Comparison of ENCODE assay signal across 11 cellular contexts in the genomic region with DNA sequence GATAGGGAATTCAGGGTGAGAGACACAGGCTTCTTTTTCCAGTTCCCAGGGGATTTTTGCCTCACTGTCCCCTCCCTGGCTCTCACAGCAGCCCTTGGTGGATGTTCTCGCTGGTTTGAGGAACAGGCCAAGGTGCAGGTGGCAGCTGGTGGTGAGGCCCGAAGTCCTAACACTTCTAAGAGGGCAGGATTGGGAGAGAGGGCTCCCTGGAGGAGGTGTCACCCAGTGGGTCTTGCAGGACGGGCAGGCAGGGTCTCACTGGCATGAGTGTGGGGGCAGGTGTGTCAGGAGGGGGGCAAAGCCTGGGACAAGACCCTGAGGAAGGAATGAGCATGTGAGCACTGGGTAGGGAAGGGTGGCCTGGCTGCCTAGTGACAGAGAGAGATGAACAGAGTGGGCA. TPM values are rescaled to one million over a fixed set of nuclear protein-coding genes. Genes with fewer than 3 reads are reported as not detected.
DNase-seq lines count a peak whose midpoint lies in the region; ATAC-seq, FAIRE-seq and TF ChIP-seq lines count a peak whose summit lies in the region.
"Had no signal": no experiment of that assay in that cellular context is flagged by ENCODE, and none has a peak within 500 bp of the region (broad histone marks: within the 10 kb centered on the region; RNA-seq: fewer than 3 reads in every experiment).

No MANE protein-coding gene starts in this region.

- no peak overlapping the region for H4K91ac ChIP-seq in neuronal stem cell (ENCODE audit: low read depth, low read length, poor library complexity)

- DNase-seq in CD4-positive, alpha-beta T cell, result no peak
- DNase-seq in GM12891 (ENCODE audit: insufficient read length, low spot score) (no peak), neuronal stem cell (ENCODE audit: low spot score) (no peak), HCEC 1CT (no peak), NCI-H1436 treated with DMSO at 0.1 percent for 48 hours (lab: John Stamatoyannopoulos, UW) (no peak), GM10248 (ENCODE audit: extremely low spot score) (no peak)
- DNase-seq in activated naive CD8-positive, alpha-beta T cell treated with anti-CD3 and anti-CD28 coated beads for 36 hours, result no peak
- DNase-seq: activated naive CD4-positive, alpha-beta T cell treated with Interleukin-2 at 50 U/mL for 16 hours; left colon; NCI-H226 had no signal

- H3K27ac ChIP-seq in CD4-positive, alpha-beta T cell (ENCODE audit: low read depth, low read length), result peak overlapping the region; percentile 14
- no peak overlapping the region for H3K27ac ChIP-seq in neuronal stem cell (replicated peaks; ENCODE audit: low read length)

- CTCF ChIA-PET in CD4-positive, alpha-beta T cell (lab: Charles Lee), result interaction anchor here (2.5 kb wide), 1 partner anchor 13 kb away, joined by 17 read pairs; no protein-coding TSS in a partner anchor
- CTCF ChIA-PET in GM10248 (lab: Yijun Ruan, JAX), result interaction anchor here (0.9 to 1.6 kb wide), 6 partner anchors 8 to 66 kb away, joined by 3 to 4 read pairs (median 4); no protein-coding TSS in a partner anchor

- H2BK120ac ChIP-seq in neuronal stem cell (ENCODE audit: low read depth, low read length), result no peak overlapping the region

- H3K9me3 ChIP-seq in CD4-positive, alpha-beta T cell (ENCODE audit: control insufficient read depth, low read length), result no peaks in the 10 kb centered on the region
- H3K9me3 ChIP-seq in neuronal stem cell (replicated peaks in 1 of 2; ENCODE audit: control insufficient read depth in 2 of 2, insufficient read depth in 1 of 2, low read depth in 1 of 2, low read length in 2 of 2), result no peaks in the 10 kb centered on the region

- H3K9me3 Mint-ChIP-seq in CD4-positive, alpha-beta T cell, result no peaks in the 10 kb centered on the region
- no peaks in the 10 kb centered on the region for H3K9me3 Mint-ChIP-seq in activated naive CD8-positive, alpha-beta T cell treated with anti-CD3 and anti-CD28 coated beads for 36 hours

- H3K4me3 Mint-ChIP-seq in CD4-positive, alpha-beta T cell, result no peak overlapping the region
- no peak overlapping the region for H3K4me3 Mint-ChIP-seq in activated naive CD8-positive, alpha-beta T cell treated with anti-CD3 and anti-CD28 coated beads for 36 hours

- H3K36me3 ChIP-seq in neuronal stem cell (replicated peaks in 1 of 2; ENCODE audit: control insufficient read depth in 2 of 2, insufficient read depth in 2 of 2, low read length in 2 of 2), result no peaks in the 10 kb centered on the region

- peak overlapping the region; percentile 46 for H3K18ac ChIP-seq in neuronal stem cell (ENCODE audit: low read length)

- peak; percentile 50 for FAIRE-seq in GM12891 (lab: Jason Lieb, UNC)

- H3K79me1 ChIP-seq in neuronal stem cell (ENCODE audit: low read depth, low read length), result peaks cover 5% of the 10 kb centered on the region

- no peak overlapping the region for H3K4ac ChIP-seq in neuronal stem cell (ENCODE audit: low read length)

- ATAC-seq in CD4-positive, alpha-beta T cell (ENCODE audit: poor library complexity), result no peak
- no peak for ATAC-seq in esophagus mucosa
- ATAC-seq: left colon had no signal

- H3K27me3 Mint-ChIP-seq in CD4-positive, alpha-beta T cell, result no peaks in the 10 kb centered on the region
- H3K27me3 Mint-ChIP-seq in activated naive CD8-positive, alpha-beta T cell treated with anti-CD3 and anti-CD28 coated beads for 36 hours, result no peaks in the 10 kb centered on the region

- no peak for TF ChIP-seq CTCF in CD4-positive, alpha-beta T cell (IDR thresholded peaks at IDR 0.05)
- TF ChIP-seq CTCF in GM10248 (IDR thresholded peaks at IDR 0.05; ENCODE audit: control extremely low read depth, extremely low read depth, low read depth, missing control alignments), result no peak

- POLR2A ChIA-PET in CD4-positive, alpha-beta T cell (lab: Charles Lee), result interaction anchor here (0.8 to 2.6 kb wide), 2 partner anchors 9 to 19 kb away, joined by 3 to 13 read pairs; partner anchors contain the start of gene ADORA2A
- POLR2A ChIA-PET in GM10248 (lab: Yijun Ruan, JAX), result no interaction called here

- WGBS in neuronal stem cell (ENCODE audit: extremely low coverage in 2 of 2, insufficient read length in 2 of 2, insufficient replicate concordance in 1 of 2), 2 donors, result no CpG with 5 or more reads among the region's 3 CpGs

- no peak for TF ChIP-seq POLR2A in GM12891 (IDR thresholded peaks at IDR 0.05; ENCODE audit: low read depth, low read length)

- peaks cover 64% of the 10 kb centered on the region for H3K36me3 Mint-ChIP-seq in CD4-positive, alpha-beta T cell (ENCODE audit: low read depth)
- H3K36me3 Mint-ChIP-seq in activated naive CD8-positive, alpha-beta T cell treated with anti-CD3 and anti-CD28 coated beads for 36 hours, result peaks cover 60% of the 10 kb centered on the region

- H3K4me1 Mint-ChIP-seq in CD4-positive, alpha-beta T cell (ENCODE audit: low read depth), result peaks cover 84% of the 10 kb centered on the region
- H3K4me1 Mint-ChIP-seq in activated naive CD8-positive, alpha-beta T cell treated with anti-CD3 and anti-CD28 coated beads for 36 hours, result peaks cover 90% of the 10 kb centered on the region

- H4K8ac ChIP-seq in neuronal stem cell (ENCODE audit: low read depth, low read length), result no peak overlapping the region

- peak overlapping the region; percentile 92 for H3K27ac Mint-ChIP-seq in CD4-positive, alpha-beta T cell
- peak overlapping the region; percentile 99 for H3K27ac Mint-ChIP-seq in activated naive CD8-positive, alpha-beta T cell treated with anti-CD3 and anti-CD28 coated beads for 36 hours

- no peak overlapping the region for H3K23ac ChIP-seq in neuronal stem cell (ENCODE audit: low read depth, low read length, poor library complexity)

- H3K9ac ChIP-seq in neuronal stem cell (ENCODE audit: low read depth, low read length, poor library complexity), result peak overlapping the region; percentile 6

- H2BK12ac ChIP-seq in neuronal stem cell (ENCODE audit: low read length), result no peak overlapping the region

- no peak overlapping the region for H3K4me2 ChIP-seq in neuronal stem cell (ENCODE audit: insufficient read depth, low read length, poor library complexity, severe bottlenecking)

- H2BK15ac ChIP-seq in neuronal stem cell (ENCODE audit: low read length), result no peak overlapping the region

- H3K27me3 ChIP-seq in CD4-positive, alpha-beta T cell (ENCODE audit: control insufficient read depth, insufficient read depth, low read length), result no peaks in the 10 kb centered on the region
- no peaks in the 10 kb centered on the region for H3K27me3 ChIP-seq in neuronal stem cell (ENCODE audit: control insufficient read depth in 3 of 3, insufficient read depth in 3 of 3, low read depth in 1 of 3, low read length in 3 of 3)

- no peak overlapping the region for H2AK5ac ChIP-seq in neuronal stem cell (ENCODE audit: low read depth, low read length)

- H2AFZ ChIP-seq in neuronal stem cell (ENCODE audit: low read length), result peak overlapping the region; percentile 64

- intact Hi-C loops in CD4-positive, alpha-beta T cell (cut with DNase I, micrococcal nuclease), result loop anchor here in 1 of 2 experiments (10.0 kb wide), 1 partner anchor 522 kb away; no protein-coding TSS in a partner anchor

- H3K4me1 ChIP-seq in neuronal stem cell (ENCODE audit: control insufficient read depth in 2 of 2, insufficient read depth in 1 of 2, low read depth in 1 of 2, low read length in 2 of 2), result peaks cover 0 to 7% of the 10 kb centered on the region in 2 donors

- no peak overlapping the region for H2BK5ac ChIP-seq in neuronal stem cell (ENCODE audit: low read length)

- no peak overlapping the region for H3K4me3 ChIP-seq in neuronal stem cell (ENCODE audit: low read length in 2 of 2)

- H3K14ac ChIP-seq in neuronal stem cell (ENCODE audit: low read length), result peak overlapping the region; percentile 77

TF ChIP-seq in GM12891, 5 proteins besides CTCF, POLR2A, EP300 and RAD21:
- TF ChIP-seq POU2F2 (IDR thresholded peaks at IDR 0.05; ENCODE audit: low read depth, low read length) (no peak), TAF1 (IDR thresholded peaks at IDR 0.05; ENCODE audit: low read depth, low read length) (no peak), PAX5 (IDR thresholded peaks at IDR 0.05; ENCODE audit: insufficient read depth, low read length, severe bottlenecking) (no peak), POLR2AphosphoS5 (IDR thresholded peaks at IDR 0.05; ENCODE audit: low read depth, low read length) (no peak), SPI1 (IDR thresholded peaks at IDR 0.05; ENCODE audit: low read depth, low read length) (no peak)

RNA-seq across cellular contexts. Expression of gene ADORA2A, which starts 9.2 kb away (rescaled TPM):
- 10 to 100 TPM; 15.5 to 16.4 TPM for total RNA-seq in CD4-positive, alpha-beta T cell
- 15.5 TPM for polyA plus RNA-seq in GM12891 (2012; ENCODE audit: low read depth, missing spikeins)
- 10 to 100 TPM; 45.1 to 45.2 TPM for total RNA-seq in activated naive CD8-positive, alpha-beta T cell treated with anti-CD3 and anti-CD28 coated beads for 36 hours
- 2.9 TPM for polyA plus RNA-seq in neuronal stem cell (2013, experiment 1 of 2)
- 3.1 TPM for polyA plus RNA-seq in neuronal stem cell (2013, experiment 2 of 2)
- not detected for total RNA-seq in esophagus mucosa

RNA-seq across cellular contexts. Expression of gene UPB1, which starts 58.6 kb away (rescaled TPM):
- 1 to 10 TPM; 2.7 to 3.7 TPM for total RNA-seq in CD4-positive, alpha-beta T cell
- polyA plus RNA-seq in GM12891 (2012; ENCODE audit: low read depth, missing spikeins), result 7.6 TPM
- under 1 TPM in 1 of 2 experiments, not detected in 1; 0.08 TPM for total RNA-seq in activated naive CD8-positive, alpha-beta T cell treated with anti-CD3 and anti-CD28 coated beads for 36 hours
- polyA plus RNA-seq in neuronal stem cell (2013, experiment 1 of 2), result 0.21 TPM
- 0.12 TPM for polyA plus RNA-seq in neuronal stem cell (2013, experiment 2 of 2)
- 0.12 TPM for total RNA-seq in esophagus mucosa

Comparison
In these comparisons a context has a peak if more than half of its experiments do, and no peak if none do; other contexts are left out.
1. RNA of gene ADORA2A, which starts 9.2 kb away (total RNA-seq): 45.1 to 45.2 TPM in activated naive CD8-positive, alpha-beta T cell treated with anti-CD3 and anti-CD28 coated beads for 36 hours and 15.5 to 16.4 TPM in CD4-positive, alpha-beta T cell; not detected in esophagus mucosa (single experiment); every median in the first group is over 10 times any median in the second.